In genomic region chr21:46458315-46459023, GRCh38 we compare ENCODE assay signal across 8 cellular contexts. TPM values are rescaled to one million over a fixed set of nuclear protein-coding genes. Genes with fewer than 3 reads are reported as not detected.
A peak's percentile ranks its signal among the peaks of the same experiment; 100 is the strongest.
DNase-seq lines count a peak whose midpoint lies in the region; ATAC-seq lines count a peak whose summit lies in the region.

DIP2A (plus strand) TSS chr21:46458891; CDS start chr21:46459132, 241 bp downstream.

- ATAC-seq in GM21576 (IDR thresholded peaks at IDR 0.05; ENCODE audit: unreplicated experiment) = peak; percentile 93

- H3K27ac Mint-ChIP-seq in IgD-negative memory B cell = peak within 1 kb of the TSS; percentile 80 to 93 (median 91)

- no peaks in the 10 kb centered on the region for H3K9me3 Mint-ChIP-seq in IgD-negative memory B cell

- no peaks in the 10 kb centered on the region for H3K36me3 Mint-ChIP-seq in IgD-negative memory B cell

- DNase-seq in DMS114 treated with DMSO at 0.1 percent for 48 hours (lab: John Stamatoyannopoulos, UW; ENCODE audit: unreplicated experiment) = peak; percentile 82
- DNase-seq in OCI-M1 (lab: John Stamatoyannopoulos, UW) = peak; percentile 100
- peak; percentile 91 for DNase-seq in activated T-cell treated with anti-CD3 and anti-CD28 coated beads for 24 hours (ENCODE audit: low read depth)
- DNase-seq in epidermal melanocyte (ENCODE audit: insufficient read length, low spot score) = peak; percentile 99
- peak; percentile 93 for DNase-seq in middle frontal gyrus (ENCODE audit: extremely low spot score, low spot score)
- DNase-seq in stimulated activated CD8-positive, alpha-beta memory T cell treated with anti-CD3 and anti-CD28 coated beads, Interleukin-2, amount 100 ng/mL, for 1 hour (ENCODE audit: low read depth in 2 of 2) = peak; percentile 87 to 89

- peak within 1 kb of the TSS; percentile 91 to 96 (median 96) for H3K4me3 Mint-ChIP-seq in IgD-negative memory B cell

- H3K4me1 Mint-ChIP-seq in IgD-negative memory B cell = peaks cover 21 to 27% (median 24%) of the 10 kb centered on the region in 3 donors

- no peaks in the 10 kb centered on the region for H3K27me3 Mint-ChIP-seq in IgD-negative memory B cell

RNA-seq across cellular contexts. Expression of gene DIP2A, which starts in this region (rescaled TPM):
- 7.6 TPM for polyA plus RNA-seq in IgD-negative memory B cell

Comparison
In these comparisons a context has a peak if more than half of its experiments do, and no peak if none do; other contexts are left out.
1. Peak in every context shown above with its lines: DNase-seq and ATAC-seq.